21 cellular contexts compared by ENCODE assay signal in the genomic region with DNA sequence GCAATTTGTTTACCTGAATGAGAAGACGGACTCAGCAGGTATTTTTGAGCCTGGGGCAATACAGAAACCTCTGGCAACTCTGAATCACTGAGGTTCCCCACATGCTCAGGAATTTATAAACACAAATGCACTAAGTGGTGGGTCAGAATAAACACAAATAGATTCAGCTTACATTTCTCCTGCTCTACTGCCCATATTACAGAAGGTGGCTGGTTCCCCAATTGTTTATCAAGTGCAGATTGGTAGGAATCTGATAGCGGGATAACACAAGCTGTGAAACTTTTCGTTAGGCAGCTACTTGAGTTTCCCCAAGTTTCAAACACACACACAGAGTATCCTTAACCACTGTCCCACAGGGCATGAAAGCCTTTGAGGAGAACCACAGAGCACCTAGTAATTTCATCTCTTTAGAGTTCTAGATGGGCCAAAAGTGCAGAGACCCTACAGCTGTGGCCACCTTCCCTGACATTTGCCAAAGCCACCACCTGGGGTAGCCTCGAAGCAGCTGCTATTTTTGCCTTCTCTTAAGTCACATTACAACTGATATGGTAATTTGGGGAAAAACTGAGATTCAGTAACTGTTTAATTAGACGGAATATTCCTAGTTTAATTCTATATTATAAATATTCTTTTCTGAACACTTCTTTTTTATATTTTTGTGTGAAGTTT.
A peak's percentile ranks its signal among the peaks of the same experiment; 100 is the strongest.
DNase-seq lines count a peak whose midpoint lies in the region; ATAC-seq, FAIRE-seq and TF ChIP-seq lines count a peak whose summit lies in the region.
"Had no signal": no experiment of that assay in that cellular context is flagged by ENCODE, and none has a peak within 500 bp of the region (broad histone marks: within the 10 kb centered on the region; RNA-seq: fewer than 3 reads in every experiment).

No MANE protein-coding gene starts in this region.

- FAIRE-seq in GM12878 (lab: Jason Lieb, UNC): no peak
- FAIRE-seq: D721Med, GM12892 had no signal

- H3K79me2 ChIP-seq in GM12878 (ENCODE audit: control insufficient read depth, insufficient read depth, low read length): no peaks in the 10 kb centered on the region

- DNase-seq in M059J (ENCODE audit: low read depth) (peak; percentile 89), GM12878 (ENCODE audit: low read depth, low spot score) (no peak), iris pigment epithelial cell (ENCODE audit: low read depth) (peak; percentile 3), myocyte (ENCODE audit: low read depth) (peak; percentile 32), GOT3 (lab: John Stamatoyannopoulos, UW) (no peak), NCI-H2171 (lab: John Stamatoyannopoulos, UW) (no peak), foreskin keratinocyte (no peak)
- DNase-seq: CD4-positive, CD25-positive, alpha-beta regulatory T cell; CD8-positive, alpha-beta memory T cell; DMS 273 treated with DMSO at 0.1 percent for 48 hours; DMS79; EL; GF-D8; H9 had no signal

- POLR2A ChIA-PET in GM12878 (lab: Charles Lee): no interaction called here

- no peak overlapping the region for H3K4me3 ChIP-seq in GM12878
- H3K4me3 ChIP-seq: BLaER1, GM23338 had no signal

- in situ Hi-C loops in GM12878 (cut with MboI): no loop called here

- H3K4me1 ChIP-seq in GM12878 (ENCODE audit: control insufficient read depth, insufficient read depth, low read length): no peaks in the 10 kb centered on the region
- no peaks in the 10 kb centered on the region for H3K4me1 ChIP-seq in foreskin keratinocyte
- H3K4me1 ChIP-seq: BLaER1 had no signal

- SMC1A ChIA-PET in GM12878 (lab: Charles Lee; ENCODE audit: uncharacterized antibody, unreplicated experiment): no interaction called here

- H3K9me3 ChIP-seq in GM12878 (replicated peaks; ENCODE audit: control insufficient read depth, insufficient read depth, low read length): no peaks in the 10 kb centered on the region
- H3K9me3 ChIP-seq: BLaER1 had no signal

- no TSS peak for BruUV-seq in GM12878 (replicated peaks; lab: Mats Ljungman, UMichigan)

- H4K20me1 ChIP-seq in GM12878 (ENCODE audit: control insufficient read depth, insufficient read depth): no peaks in the 10 kb centered on the region
- H4K20me1 ChIP-seq: BLaER1 had no signal

- ATAC-seq in GM12878: peak; percentile 54
- ATAC-seq in GM21717 (IDR thresholded peaks at IDR 0.05; ENCODE audit: unreplicated experiment): no peak
- no peak for ATAC-seq in foreskin keratinocyte
- ATAC-seq: GM23338, HCT116 had no signal

- no peak for TF ChIP-seq RAD21 in GM12878 (IDR thresholded peaks at IDR 0.05; ENCODE audit: insufficient read depth, low read depth, low read length)

- H3K9ac ChIP-seq in GM12878 (ENCODE audit: control insufficient read depth, insufficient read depth, low read length): no peak overlapping the region
- H3K9ac ChIP-seq: BLaER1 had no signal

- H3K4me2 ChIP-seq in GM12878 (ENCODE audit: control insufficient read depth, insufficient read depth): no peak overlapping the region
- H3K4me2 ChIP-seq: BLaER1, GM23338 had no signal

- no peaks in the 10 kb centered on the region for H3K36me3 ChIP-seq in GM12878 (ENCODE audit: control insufficient read depth in 2 of 2, insufficient read depth in 2 of 2, low read length in 1 of 2)
- H3K36me3 ChIP-seq: BLaER1 had no signal

- no peak for TF ChIP-seq EP300 in GM12878 (IDR thresholded peaks at IDR 0.05; ENCODE audit: borderline replicate concordance in 1 of 2, control insufficient read depth in 1 of 2, low read depth in 2 of 2, low read length in 2 of 2)

- no peak overlapping the region for H2AFZ ChIP-seq in GM12878 (ENCODE audit: control insufficient read depth, low read depth, low read length)
- H2AFZ ChIP-seq: GM23338 had no signal

- RAD21 ChIA-PET in GM12878 (lab: Charles Lee; ENCODE audit: unreplicated experiment): no interaction called here

- no peak for TF ChIP-seq POLR2A in GM12878 (IDR thresholded peaks at IDR 0.05; ENCODE audit: low read depth, low read length)

- TF ChIP-seq CTCF in GM12878 (IDR thresholded peaks at IDR 0.05 in 2 of 3, conservative IDR thresholded peaks at IDR 0.05 in 1 of 3; ENCODE audit: control insufficient read depth in 2 of 3, extremely low read depth in 1 of 3, insufficient read depth in 1 of 3, low read depth in 3 of 3, low read length in 3 of 3): no peak
- TF ChIP-seq CTCF in foreskin keratinocyte (conservative IDR thresholded peaks at IDR 0.05): no peak

- WGBS in GM12878 (ENCODE audit: insufficient coverage, insufficient replicate concordance, low lambda C conversion rate, missing lambda C conversion rate): 12% methylated on average over 5 of the region's 5 CpGs

- no peaks in the 10 kb centered on the region for H3K27me3 ChIP-seq in GM12878 (replicated peaks in 1 of 2; ENCODE audit: control insufficient read depth in 2 of 2, insufficient read depth in 2 of 2, low read length in 1 of 2)
- H3K27me3 ChIP-seq in foreskin keratinocyte: no peaks in the 10 kb centered on the region
- H3K27me3 ChIP-seq: BLaER1 had no signal

- intact Hi-C loops in GM12878 (cut with micrococcal nuclease; ENCODE audit: unreplicated experiment): no loop called here

- CTCF ChIA-PET in GM12878 (lab: Yijun Ruan, JAX): no interaction called here

- H3K27ac ChIP-seq in GM12878 (ENCODE audit: control insufficient read depth, insufficient read depth) (no peak overlapping the region), foreskin keratinocyte (no peak overlapping the region)
- H3K27ac ChIP-seq: BLaER1, C4-2B had no signal

TF ChIP-seq in GM12878, 131 proteins besides CTCF, POLR2A, EP300 and RAD21:
- TF ChIP-seq POU2F2 (IDR thresholded peaks at IDR 0.05; ENCODE audit: borderline replicate concordance, low read depth, low read length) (no peak), IKZF2 (IDR thresholded peaks at IDR 0.05) (no peak), MTA3 (IDR thresholded peaks at IDR 0.05; ENCODE audit: borderline replicate concordance, low read length) (no peak), MTA2 (IDR thresholded peaks at IDR 0.05; ENCODE audit: low read depth) (no peak)

Comparison
In these comparisons a context has a peak if more than half of its experiments do, and no peak if none do; other contexts are left out.
1. DNase-seq: peak in M059J (single experiment), iris pigment epithelial cell (single experiment) and myocyte (single experiment); none in GM12878 (single experiment), GOT3 (single experiment), NCI-H2171 (single experiment) and foreskin keratinocyte (0 of 2).